In genomic region chr13:40562975-40563349, GRCh38 we compare ENCODE assay signal across 14 cellular contexts.
DNase-seq lines count a peak whose midpoint lies in the region; ATAC-seq and FAIRE-seq lines count a peak whose summit lies in the region.
"Had no signal": no experiment of that assay in that cellular context is flagged by ENCODE, and none has a peak within 500 bp of the region (broad histone marks: within the 10 kb centered on the region; RNA-seq: fewer than 3 reads in every experiment).

No MANE protein-coding gene starts in this region.

- H3K27ac Mint-ChIP-seq in effector memory CD8-positive, alpha-beta T cell, result peak overlapping the region; percentile 70 to 84

- intact Hi-C loops in sciatic nerve (cut with DNase I), result no loop called here

- peaks cover 11% of the 10 kb centered on the region for H3K36me3 Mint-ChIP-seq in effector memory CD8-positive, alpha-beta T cell (ENCODE audit: insufficient read depth)

- peaks cover 7% of the 10 kb centered on the region for H3K36me3 ChIP-seq in effector memory CD4-positive, alpha-beta T cell (ENCODE audit: control insufficient read depth, insufficient read depth, low read length)

- DNase-seq in GF-D8 (lab: John Stamatoyannopoulos, UW) (peak; percentile 42), RCC 7860 (ENCODE audit: low spot score) (peak; percentile 57), sciatic nerve (ENCODE audit: low spot score) (no peak), ureter (ENCODE audit: low spot score) (no peak)
- no peak for DNase-seq in effector memory CD8-positive, alpha-beta T cell
- no peak for DNase-seq in effector memory CD4-positive, alpha-beta T cell
- no peak for DNase-seq in activated effector memory CD4-positive, alpha-beta T cell treated with anti-CD3 and anti-CD28 coated beads, Interleukin-2, amount 50 U/mL, for 16 hours
- DNase-seq: activated CD4-positive, alpha-beta T cell treated with anti-CD3 and anti-CD28 coated beads for 48 hours; DND-41; NCI-H2081; RPMI8226; stimulated activated CD4-positive, alpha-beta T cell treated with anti-CD3 and anti-CD28 coated beads, Interleukin-4, amount 100 ng/mL, for 4 hours had no signal

- H3K4me1 Mint-ChIP-seq in effector memory CD8-positive, alpha-beta T cell (ENCODE audit: low read depth in 2 of 2), result peaks cover 53 to 55% of the 10 kb centered on the region in 2 donors

- ATAC-seq in effector memory CD8-positive, alpha-beta T cell (replicated peaks), result peak; percentile 63
- ATAC-seq in sciatic nerve (peak; percentile 8), HG02852 (IDR thresholded peaks at IDR 0.05; ENCODE audit: unreplicated experiment) (no peak)
- ATAC-seq: HCT116 had no signal

- no peaks in the 10 kb centered on the region for H3K27me3 ChIP-seq in effector memory CD4-positive, alpha-beta T cell (replicated peaks; ENCODE audit: control insufficient read depth, insufficient read depth, low read length, poor library complexity, severe bottlenecking)

- no peaks in the 10 kb centered on the region for H3K27me3 Mint-ChIP-seq in effector memory CD8-positive, alpha-beta T cell

- H3K27ac ChIP-seq in effector memory CD4-positive, alpha-beta T cell (ENCODE audit: insufficient read depth, low read length, poor library complexity, severe bottlenecking), result no peak overlapping the region

- peak; percentile 14 for FAIRE-seq in RCC 7860 (lab: Jason Lieb, UNC)

- H3K4me1 ChIP-seq in effector memory CD4-positive, alpha-beta T cell (ENCODE audit: control insufficient read depth, insufficient read depth, low read length, poor library complexity, severe bottlenecking), result peaks cover 50% of the 10 kb centered on the region

- H3K4me3 Mint-ChIP-seq in effector memory CD8-positive, alpha-beta T cell, result peak overlapping the region; percentile 44 to 50

- H3K4me3 ChIP-seq in effector memory CD4-positive, alpha-beta T cell (ENCODE audit: insufficient read depth, low read depth, low read length, poor library complexity, severe bottlenecking), result no peak overlapping the region

- H3K9me3 ChIP-seq in effector memory CD4-positive, alpha-beta T cell (ENCODE audit: control insufficient read depth, low read length), result no peaks in the 10 kb centered on the region

- H3K9me3 Mint-ChIP-seq in effector memory CD8-positive, alpha-beta T cell, result no peaks in the 10 kb centered on the region

Comparison
In these comparisons a context has a peak if more than half of its experiments do, and no peak if none do; other contexts are left out.
1. DNase-seq: peak in GF-D8 (single experiment) and RCC 7860 (single experiment); none in effector memory CD8-positive, alpha-beta T cell (0 of 3), sciatic nerve (single experiment), effector memory CD4-positive, alpha-beta T cell (0 of 3), ureter (single experiment) and activated effector memory CD4-positive, alpha-beta T cell treated with anti-CD3 and anti-CD28 coated beads, Interleukin-2, amount 50 U/mL, for 16 hours (single experiment).